In genomic region chr12:630656-631632, GRCh38 we compare ENCODE assay signal across 9 cellular contexts. TPM values are rescaled to one million over a fixed set of nuclear protein-coding genes. Genes with fewer than 3 reads are reported as not detected.
DNase-seq lines count a peak whose midpoint lies in the region; ATAC-seq, FAIRE-seq and TF ChIP-seq lines count a peak whose summit lies in the region.
"Had no signal": no experiment of that assay in that cellular context is flagged by ENCODE, and none has a peak within 500 bp of the region (broad histone marks: within the 10 kb centered on the region; RNA-seq: fewer than 3 reads in every experiment).

No MANE protein-coding gene starts in this region.

- POLR2A ChIA-PET in CD4-positive, alpha-beta T cell (lab: Charles Lee): interaction anchor here (0.6 to 4.4 kb wide), 31 partner anchors 8 to 318 kb away, joined by 3 to 88 read pairs (median 5); partner anchors contain the start of genes RAD52 and WNK1

- peak overlapping the region; percentile 60 for H3K27ac ChIP-seq in CD4-positive, alpha-beta T cell (ENCODE audit: low read depth, low read length)
- peak overlapping the region; percentile 77 for H3K27ac ChIP-seq in Karpas-422 (ENCODE audit: low read length)
- H3K27ac ChIP-seq in kidney (ENCODE audit: low read depth in 2 of 2, low read length in 2 of 2): peak overlapping the region; percentile 5 to 32

- FAIRE-seq in kidney (lab: Jason Lieb, UNC): no peak
- FAIRE-seq: endometrium had no signal

- H4K20me1 ChIP-seq in Karpas-422 (ENCODE audit: insufficient read depth, low read depth, low read length): no peaks in the 10 kb centered on the region

- H3K4me2 ChIP-seq in Karpas-422 (ENCODE audit: low read depth, low read length, poor library complexity, severe bottlenecking): peak overlapping the region; percentile 77

- H3K36me3 Mint-ChIP-seq in CD4-positive, alpha-beta T cell (ENCODE audit: low read depth): peaks cover 5% of the 10 kb centered on the region

- no peaks in the 10 kb centered on the region for H3K9me2 ChIP-seq in Karpas-422 (replicated peaks; ENCODE audit: insufficient read depth, low read length)

- no peaks in the 10 kb centered on the region for H3K27me3 ChIP-seq in CD4-positive, alpha-beta T cell (ENCODE audit: control insufficient read depth, insufficient read depth, low read length)
- no peaks in the 10 kb centered on the region for H3K27me3 ChIP-seq in Karpas-422 (ENCODE audit: low read length)

- peak overlapping the region; percentile 74 for H3K4me3 ChIP-seq in Karpas-422 (ENCODE audit: low read length)
- peak overlapping the region in 1 of 2 donors; percentile 32 for H3K4me3 ChIP-seq in kidney (ENCODE audit: low read length in 2 of 2)

- H3K36me3 ChIP-seq in Karpas-422 (ENCODE audit: insufficient read depth, low read length) (no peaks in the 10 kb centered on the region), kidney (ENCODE audit: control insufficient read depth in 1 of 2, insufficient read depth in 2 of 2, low read length in 2 of 2) (no peaks in the 10 kb centered on the region)

- peaks cover 41% of the 10 kb centered on the region for H3K4me1 Mint-ChIP-seq in CD4-positive, alpha-beta T cell (ENCODE audit: low read depth)

- peak overlapping the region; percentile 98 for H3K27ac Mint-ChIP-seq in CD4-positive, alpha-beta T cell

- no peaks in the 10 kb centered on the region for H3K79me2 ChIP-seq in Karpas-422 (ENCODE audit: low read length)

- no peak for TF ChIP-seq CTCF in CD4-positive, alpha-beta T cell (IDR thresholded peaks at IDR 0.05)
- no peak for TF ChIP-seq CTCF in kidney (IDR thresholded peaks at IDR 0.05; ENCODE audit: borderline replicate concordance, extremely low read depth, insufficient read depth)

- H2AFZ ChIP-seq in Karpas-422 (ENCODE audit: low read length): 0 out of 2 replicates have a peak overlapping the region, but pooled peaks have one; percentile 7

- peak overlapping the region; percentile 96 for H3K4me3 Mint-ChIP-seq in CD4-positive, alpha-beta T cell

- H3K9ac ChIP-seq in Karpas-422 (ENCODE audit: low read length) (peak overlapping the region; percentile 81), kidney (ENCODE audit: low read length in 2 of 2) (no peak overlapping the region)

- H3K27me3 Mint-ChIP-seq in CD4-positive, alpha-beta T cell: no peaks in the 10 kb centered on the region

- CTCF ChIA-PET in CD4-positive, alpha-beta T cell (lab: Charles Lee): interaction anchor here (0.6 to 4.5 kb wide), 6 partner anchors 11 to 319 kb away, joined by 3 to 12 read pairs (median 4); partner anchors contain the start of gene RAD52

- H3K4me1 ChIP-seq in Karpas-422 (ENCODE audit: low read length): peaks cover 29% of the 10 kb centered on the region
- peaks cover 0 to 6% of the 10 kb centered on the region in 2 donors for H3K4me1 ChIP-seq in kidney (ENCODE audit: control insufficient read depth in 1 of 2, insufficient read depth in 1 of 2, low read depth in 1 of 2, low read length in 2 of 2)

- peak; percentile 41 to 71 (median 62) for DNase-seq in CD4-positive, alpha-beta T cell
- DNase-seq in Karpas-422: peak; percentile 95
- DNase-seq in activated T-cell treated with anti-CD3 and anti-CD28 coated beads for 24 hours (ENCODE audit: low read depth): peak; percentile 57
- peak; percentile 94 for DNase-seq in kidney
- peak; percentile 39 for DNase-seq in stimulated activated CD8-positive, alpha-beta memory T cell treated with anti-CD3 and anti-CD28 coated beads, Interleukin-12 subunit alpha, Interleukin-12 subunit beta, amount 100 ng/mL, for 4 hours (ENCODE audit: low read depth)
- DNase-seq in NCI-H1417 treated with DMSO at 0.1 percent for 48 hours (lab: John Stamatoyannopoulos, UW): no peak
- DNase-seq in NCI-H2196 treated with DMSO at 0.1 percent for 48 hours (lab: John Stamatoyannopoulos, UW; ENCODE audit: unreplicated experiment): no peak

- H3K9me3 ChIP-seq in CD4-positive, alpha-beta T cell (ENCODE audit: control insufficient read depth, low read length): no peaks in the 10 kb centered on the region
- no peaks in the 10 kb centered on the region for H3K9me3 ChIP-seq in Karpas-422 (ENCODE audit: low read length)
- H3K9me3 ChIP-seq in kidney (ENCODE audit: control insufficient read depth in 1 of 2, low read length in 2 of 2): no peaks in the 10 kb centered on the region

- peak; percentile 95 for ATAC-seq in CD4-positive, alpha-beta T cell (ENCODE audit: poor library complexity)
- ATAC-seq in GM21447 (IDR thresholded peaks at IDR 0.05; ENCODE audit: unreplicated experiment): peak; percentile 90

- H3K9me3 Mint-ChIP-seq in CD4-positive, alpha-beta T cell: no peaks in the 10 kb centered on the region

- intact Hi-C loops in CD4-positive, alpha-beta T cell (cut with DNase I, micrococcal nuclease): loop anchor here in 1 of 2 experiments (5.0 kb wide), 1 partner anchor 41 kb away; no protein-coding TSS in a partner anchor
- intact Hi-C loops in kidney (cut with DNase I): no loop called here

RNA-seq across cellular contexts. Expression of gene NINJ2, which starts 32.3 kb away (rescaled TPM):
- total RNA-seq in CD4-positive, alpha-beta T cell: 1 to 10 TPM; 1.1 to 3.4 TPM
- 1.8 and 2.4 TPM in 2 replicates for total RNA-seq in Karpas-422 (2014; rRNA removed; shearing (Covaris generic); ENCODE audit: low replicate concordance)
- total RNA-seq in kidney: 2.8 TPM
- 0.69 TPM for polyA plus RNA-seq in kidney (ENCODE audit: insufficient read depth, low read depth, low replicate concordance)

Comparison
In these comparisons a context has a peak if more than half of its experiments do, and no peak if none do; other contexts are left out.
1. DNase-seq: peak in CD4-positive, alpha-beta T cell (10 of 10), Karpas-422 (single experiment), activated T-cell treated with anti-CD3 and anti-CD28 coated beads for 24 hours (single experiment), kidney (single experiment) and stimulated activated CD8-positive, alpha-beta memory T cell treated with anti-CD3 and anti-CD28 coated beads, Interleukin-12 subunit alpha, Interleukin-12 subunit beta, amount 100 ng/mL, for 4 hours (single experiment); none in NCI-H1417 treated with DMSO at 0.1 percent for 48 hours (single experiment) and NCI-H2196 treated with DMSO at 0.1 percent for 48 hours (single experiment).
2. H3K27ac ChIP-seq: peak in every context shown above with its lines; median percentile 77 in Karpas-422; 60 in CD4-positive, alpha-beta T cell; 18 in kidney.